1 cellular context compared by ENCODE assay signal in the genomic region with DNA sequence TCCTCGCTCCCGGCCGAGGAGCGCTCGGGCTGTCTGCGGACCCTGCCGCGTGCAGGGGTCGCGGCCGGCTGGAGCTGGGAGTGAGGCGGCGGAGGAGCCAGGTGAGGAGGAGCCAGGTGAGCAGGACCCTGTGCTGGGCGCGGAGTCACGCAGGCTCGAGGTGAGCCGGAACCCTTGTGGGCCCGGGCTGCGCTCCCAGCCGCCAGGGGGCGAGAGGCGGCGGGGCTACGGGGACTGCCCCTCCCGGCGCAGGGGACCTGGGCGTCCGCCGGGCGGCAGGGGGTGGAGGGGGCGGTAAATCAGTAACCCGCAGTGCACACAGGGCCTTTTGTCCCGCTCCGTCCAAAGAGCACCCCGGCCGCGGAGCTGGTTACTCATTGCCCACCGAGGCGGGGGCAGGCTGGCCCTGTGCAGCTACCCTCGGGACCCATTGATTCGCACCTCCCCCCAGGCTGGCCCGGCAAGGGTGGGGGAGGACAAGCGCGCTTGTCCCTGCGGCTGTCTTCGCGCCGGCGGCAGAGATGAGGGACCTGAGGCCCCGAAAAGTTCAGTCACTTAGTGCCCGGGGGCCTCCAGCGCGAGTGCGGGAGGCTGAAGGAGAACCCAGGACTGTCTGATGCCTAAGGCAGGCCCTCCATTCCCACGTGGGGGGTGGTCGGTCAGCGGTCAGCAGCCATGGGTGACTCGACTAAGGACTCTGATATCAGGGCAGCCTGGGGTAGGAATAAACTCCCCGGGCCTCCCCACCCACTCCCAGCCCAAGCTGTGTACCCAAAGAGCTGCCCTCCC.
TF ChIP-seq lines count a peak whose summit lies in the region.

No MANE protein-coding gene starts in this region.

TF ChIP-seq in K562, 482 proteins besides CTCF, POLR2A, EP300 and RAD21 (continued from another document and continues in another):
- TF ChIP-seq ZNF740 (CRISPR knock-in tag; IDR thresholded peaks at IDR 0.05) (peak; percentile 94), ZNF740 (tag; IDR thresholded peaks at IDR 0.05) (peak in 1 of 2 experiments; percentile 60; a peak in 1 of 4 replicates), BACH1 (tag; IDR thresholded peaks at IDR 0.05) (no peak), SFPQ (IDR thresholded peaks at IDR 0.05; ENCODE audit: low read depth, low read length) (no peak), NFATC3 (IDR thresholded peaks at IDR 0.05) (no peak), ZNF133 (CRISPR knock-in tag; IDR thresholded peaks at IDR 0.05) (no peak), SRSF3 (IDR thresholded peaks at IDR 0.05; ENCODE audit: insufficient read depth, low read length) (no peak), KLF13 (tag; IDR thresholded peaks at IDR 0.05; ENCODE audit: borderline replicate concordance, low read depth) (0 out of 2 replicates have a peak, but pooled peaks have one; percentile 61), NR1H2 (CRISPR knock-in tag; IDR thresholded peaks at IDR 0.05) (no peak), ZNF407 (IDR thresholded peaks at IDR 0.05; ENCODE audit: low read depth) (no peak), MYNN (IDR thresholded peaks at IDR 0.05) (no peak), MYNN (CRISPR knock-in tag; IDR thresholded peaks at IDR 0.05) (no peak), KAT8 (IDR thresholded peaks at IDR 0.05; ENCODE audit: low read depth) (no peak), RB1 (IDR thresholded peaks at IDR 0.05; ENCODE audit: low read depth) (peak; percentile 94), KLF1 (tag; IDR thresholded peaks at IDR 0.05) (no peak), PURB (CRISPR knock-in tag; IDR thresholded peaks at IDR 0.05; ENCODE audit: low read depth) (no peak), NEUROD1 (IDR thresholded peaks at IDR 0.05; ENCODE audit: borderline replicate concordance, low read depth, low read length, partially characterized antibody) (no peak), SETDB1 (IDR thresholded peaks at IDR 0.05; ENCODE audit: low read length) (no peak), TAL1 (IDR thresholded peaks at IDR 0.05) (no peak), HEY1 (CRISPR knock-in tag; IDR thresholded peaks at IDR 0.05; ENCODE audit: borderline replicate concordance) (no peak), ZNF24 (IDR thresholded peaks at IDR 0.05) (no peak; the same call in 1 of the 2 replicates)
- TF ChIP-seq, protein P1, sequence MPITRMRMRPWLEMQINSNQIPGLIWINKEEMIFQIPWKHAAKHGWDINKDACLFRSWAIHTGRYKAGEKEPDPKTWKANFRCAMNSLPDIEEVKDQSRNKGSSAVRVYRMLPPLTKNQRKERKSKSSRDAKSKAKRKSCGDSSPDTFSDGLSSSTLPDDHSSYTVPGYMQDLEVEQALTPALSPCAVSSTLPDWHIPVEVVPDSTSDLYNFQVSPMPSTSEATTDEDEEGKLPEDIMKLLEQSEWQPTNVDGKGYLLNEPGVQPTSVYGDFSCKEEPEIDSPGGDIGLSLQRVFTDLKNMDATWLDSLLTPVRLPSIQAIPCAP (CRISPR knock-in tag; IDR thresholded peaks at IDR 0.05; ENCODE audit: borderline replicate concordance), result no peak
- TF ChIP-seq, protein P2, sequence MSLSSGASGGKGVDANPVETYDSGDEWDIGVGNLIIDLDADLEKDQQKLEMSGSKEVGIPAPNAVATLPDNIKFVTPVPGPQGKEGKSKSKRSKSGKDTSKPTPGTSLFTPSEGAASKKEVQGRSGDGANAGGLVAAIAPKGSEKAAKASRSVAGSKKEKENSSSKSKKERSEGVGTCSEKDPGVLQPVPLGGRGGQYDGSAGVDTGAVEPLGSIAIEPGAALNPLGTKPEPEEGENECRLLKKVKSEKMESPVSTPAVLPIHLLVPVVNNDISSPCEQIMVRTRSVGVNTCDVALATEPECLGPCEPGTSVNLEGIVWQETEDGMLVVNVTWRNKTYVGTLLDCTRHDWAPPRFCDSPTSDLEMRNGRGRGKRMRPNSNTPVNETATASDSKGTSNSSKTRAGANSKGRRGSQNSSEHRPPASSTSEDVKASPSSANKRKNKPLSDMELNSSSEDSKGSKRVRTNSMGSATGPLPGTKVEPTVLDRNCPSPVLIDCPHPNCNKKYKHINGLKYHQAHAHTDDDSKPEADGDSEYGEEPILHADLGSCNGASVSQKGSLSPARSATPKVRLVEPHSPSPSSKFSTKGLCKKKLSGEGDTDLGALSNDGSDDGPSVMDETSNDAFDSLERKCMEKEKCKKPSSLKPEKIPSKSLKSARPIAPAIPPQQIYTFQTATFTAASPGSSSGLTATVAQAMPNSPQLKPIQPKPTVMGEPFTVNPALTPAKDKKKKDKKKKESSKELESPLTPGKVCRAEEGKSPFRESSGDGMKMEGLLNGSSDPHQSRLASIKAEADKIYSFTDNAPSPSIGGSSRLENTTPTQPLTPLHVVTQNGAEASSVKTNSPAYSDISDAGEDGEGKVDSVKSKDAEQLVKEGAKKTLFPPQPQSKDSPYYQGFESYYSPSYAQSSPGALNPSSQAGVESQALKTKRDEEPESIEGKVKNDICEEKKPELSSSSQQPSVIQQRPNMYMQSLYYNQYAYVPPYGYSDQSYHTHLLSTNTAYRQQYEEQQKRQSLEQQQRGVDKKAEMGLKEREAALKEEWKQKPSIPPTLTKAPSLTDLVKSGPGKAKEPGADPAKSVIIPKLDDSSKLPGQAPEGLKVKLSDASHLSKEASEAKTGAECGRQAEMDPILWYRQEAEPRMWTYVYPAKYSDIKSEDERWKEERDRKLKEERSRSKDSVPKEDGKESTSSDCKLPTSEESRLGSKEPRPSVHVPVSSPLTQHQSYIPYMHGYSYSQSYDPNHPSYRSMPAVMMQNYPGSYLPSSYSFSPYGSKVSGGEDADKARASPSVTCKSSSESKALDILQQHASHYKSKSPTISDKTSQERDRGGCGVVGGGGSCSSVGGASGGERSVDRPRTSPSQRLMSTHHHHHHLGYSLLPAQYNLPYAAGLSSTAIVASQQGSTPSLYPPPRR (CRISPR knock-in tag; IDR thresholded peaks at IDR 0.05; ENCODE audit: borderline replicate concordance), result no peak
- TF ChIP-seq, protein P3, sequence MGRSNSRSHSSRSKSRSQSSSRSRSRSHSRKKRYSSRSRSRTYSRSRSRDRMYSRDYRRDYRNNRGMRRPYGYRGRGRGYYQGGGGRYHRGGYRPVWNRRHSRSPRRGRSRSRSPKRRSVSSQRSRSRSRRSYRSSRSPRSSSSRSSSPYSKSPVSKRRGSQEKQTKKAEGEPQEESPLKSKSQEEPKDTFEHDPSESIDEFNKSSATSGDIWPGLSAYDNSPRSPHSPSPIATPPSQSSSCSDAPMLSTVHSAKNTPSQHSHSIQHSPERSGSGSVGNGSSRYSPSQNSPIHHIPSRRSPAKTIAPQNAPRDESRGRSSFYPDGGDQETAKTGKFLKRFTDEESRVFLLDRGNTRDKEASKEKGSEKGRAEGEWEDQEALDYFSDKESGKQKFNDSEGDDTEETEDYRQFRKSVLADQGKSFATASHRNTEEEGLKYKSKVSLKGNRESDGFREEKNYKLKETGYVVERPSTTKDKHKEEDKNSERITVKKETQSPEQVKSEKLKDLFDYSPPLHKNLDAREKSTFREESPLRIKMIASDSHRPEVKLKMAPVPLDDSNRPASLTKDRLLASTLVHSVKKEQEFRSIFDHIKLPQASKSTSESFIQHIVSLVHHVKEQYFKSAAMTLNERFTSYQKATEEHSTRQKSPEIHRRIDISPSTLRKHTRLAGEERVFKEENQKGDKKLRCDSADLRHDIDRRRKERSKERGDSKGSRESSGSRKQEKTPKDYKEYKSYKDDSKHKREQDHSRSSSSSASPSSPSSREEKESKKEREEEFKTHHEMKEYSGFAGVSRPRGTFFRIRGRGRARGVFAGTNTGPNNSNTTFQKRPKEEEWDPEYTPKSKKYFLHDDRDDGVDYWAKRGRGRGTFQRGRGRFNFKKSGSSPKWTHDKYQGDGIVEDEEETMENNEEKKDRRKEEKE (IDR thresholded peaks at IDR 0.05; ENCODE audit: borderline replicate concordance in 1 of 2, control insufficient read depth in 1 of 2, low read depth in 2 of 2, low read length in 1 of 2), result no peak
- TF ChIP-seq, protein P4, sequence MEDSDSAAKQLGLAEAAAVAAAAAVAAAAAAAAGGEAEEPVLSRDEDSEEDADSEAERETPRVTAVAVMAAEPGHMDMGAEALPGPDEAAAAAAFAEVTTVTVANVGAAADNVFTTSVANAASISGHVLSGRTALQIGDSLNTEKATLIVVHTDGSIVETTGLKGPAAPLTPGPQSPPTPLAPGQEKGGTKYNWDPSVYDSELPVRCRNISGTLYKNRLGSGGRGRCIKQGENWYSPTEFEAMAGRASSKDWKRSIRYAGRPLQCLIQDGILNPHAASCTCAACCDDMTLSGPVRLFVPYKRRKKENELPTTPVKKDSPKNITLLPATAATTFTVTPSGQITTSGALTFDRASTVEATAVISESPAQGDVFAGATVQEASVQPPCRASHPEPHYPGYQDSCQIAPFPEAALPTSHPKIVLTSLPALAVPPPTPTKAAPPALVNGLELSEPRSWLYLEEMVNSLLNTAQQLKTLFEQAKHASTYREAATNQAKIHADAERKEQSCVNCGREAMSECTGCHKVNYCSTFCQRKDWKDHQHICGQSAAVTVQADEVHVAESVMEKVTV (CRISPR knock-in tag; IDR thresholded peaks at IDR 0.05), result no peak
- TF ChIP-seq, protein P5, sequence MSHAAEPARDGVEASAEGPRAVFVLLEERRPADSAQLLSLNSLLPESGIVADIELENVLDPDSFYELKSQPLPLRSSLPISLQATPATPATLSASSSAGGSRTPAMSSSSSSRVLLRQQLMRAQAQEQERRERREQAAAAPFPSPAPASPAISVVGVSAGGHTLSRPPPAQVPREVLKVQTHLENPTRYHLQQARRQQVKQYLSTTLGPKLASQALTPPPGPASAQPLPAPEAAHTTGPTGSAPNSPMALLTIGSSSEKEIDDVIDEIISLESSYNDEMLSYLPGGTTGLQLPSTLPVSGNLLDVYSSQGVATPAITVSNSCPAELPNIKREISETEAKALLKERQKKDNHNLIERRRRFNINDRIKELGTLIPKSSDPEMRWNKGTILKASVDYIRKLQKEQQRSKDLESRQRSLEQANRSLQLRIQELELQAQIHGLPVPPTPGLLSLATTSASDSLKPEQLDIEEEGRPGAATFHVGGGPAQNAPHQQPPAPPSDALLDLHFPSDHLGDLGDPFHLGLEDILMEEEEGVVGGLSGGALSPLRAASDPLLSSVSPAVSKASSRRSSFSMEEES (CRISPR knock-in tag; IDR thresholded peaks at IDR 0.05), result no peak
